In the genomic region with DNA sequence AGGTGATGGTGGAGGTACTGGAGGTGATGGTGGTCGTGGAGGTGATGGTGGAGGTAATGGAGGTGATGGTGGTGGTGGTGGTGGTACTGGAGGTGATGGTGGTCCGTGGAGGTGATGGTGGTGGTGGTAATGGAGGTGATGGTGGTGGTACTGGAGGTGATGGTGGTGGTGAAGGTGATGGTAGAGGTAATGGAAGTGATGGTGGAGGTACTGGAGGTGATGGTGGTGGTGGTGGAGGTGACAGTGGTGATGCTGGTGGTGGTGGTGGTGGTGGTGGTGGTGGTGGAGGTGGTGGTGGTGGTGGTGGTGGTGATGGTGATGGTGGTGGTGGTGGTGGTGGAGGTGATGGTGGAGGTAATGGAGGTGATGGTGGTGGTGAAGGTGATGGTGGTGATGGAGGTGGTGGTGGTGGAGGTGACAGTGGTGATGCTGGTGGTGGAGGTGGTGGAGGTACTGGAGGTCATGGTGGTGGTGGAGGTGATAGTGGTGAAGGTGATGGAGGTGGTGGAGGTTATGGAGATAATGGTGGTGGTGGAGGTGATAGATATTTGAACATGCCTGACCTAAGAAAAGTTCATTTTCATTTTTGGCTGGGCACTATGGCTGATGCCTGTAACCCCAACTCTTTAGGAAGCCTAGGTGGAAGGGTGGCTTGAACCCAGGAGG, we compare ENCODE assay signal across 1 cellular context.
TF ChIP-seq lines count a peak whose summit lies in the region.

No MANE protein-coding gene starts in this region.

TF ChIP-seq in HEK293, 187 proteins besides CTCF, POLR2A, EP300 and RAD21 (continued from another document):
- TF ChIP-seq, protein P1, sequence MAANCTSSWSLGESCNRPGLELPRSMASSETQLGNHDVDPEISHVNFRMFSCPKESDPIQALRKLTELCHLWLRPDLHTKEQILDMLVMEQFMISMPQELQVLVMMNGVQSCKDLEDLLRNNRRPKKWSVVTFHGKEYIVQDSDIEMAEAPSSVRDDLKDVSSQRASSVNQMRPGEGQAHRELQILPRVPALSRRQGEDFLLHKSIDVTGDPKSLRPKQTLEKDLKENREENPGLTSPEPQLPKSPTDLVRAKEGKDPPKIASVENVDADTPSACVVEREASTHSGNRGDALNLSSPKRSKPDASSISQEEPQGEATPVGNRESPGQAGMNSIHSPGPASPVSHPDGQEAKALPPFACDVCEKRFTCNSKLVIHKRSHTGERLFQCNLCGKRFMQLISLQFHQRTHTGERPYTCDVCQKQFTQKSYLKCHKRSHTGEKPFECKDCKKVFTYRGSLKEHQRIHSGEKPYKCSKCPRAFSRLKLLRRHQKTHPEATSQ (tag by site-specific recombination; IDR thresholded peaks at IDR 0.05): peak; percentile 60; the same call in 1 of the 2 replicates
- TF ChIP-seq, protein P2, sequence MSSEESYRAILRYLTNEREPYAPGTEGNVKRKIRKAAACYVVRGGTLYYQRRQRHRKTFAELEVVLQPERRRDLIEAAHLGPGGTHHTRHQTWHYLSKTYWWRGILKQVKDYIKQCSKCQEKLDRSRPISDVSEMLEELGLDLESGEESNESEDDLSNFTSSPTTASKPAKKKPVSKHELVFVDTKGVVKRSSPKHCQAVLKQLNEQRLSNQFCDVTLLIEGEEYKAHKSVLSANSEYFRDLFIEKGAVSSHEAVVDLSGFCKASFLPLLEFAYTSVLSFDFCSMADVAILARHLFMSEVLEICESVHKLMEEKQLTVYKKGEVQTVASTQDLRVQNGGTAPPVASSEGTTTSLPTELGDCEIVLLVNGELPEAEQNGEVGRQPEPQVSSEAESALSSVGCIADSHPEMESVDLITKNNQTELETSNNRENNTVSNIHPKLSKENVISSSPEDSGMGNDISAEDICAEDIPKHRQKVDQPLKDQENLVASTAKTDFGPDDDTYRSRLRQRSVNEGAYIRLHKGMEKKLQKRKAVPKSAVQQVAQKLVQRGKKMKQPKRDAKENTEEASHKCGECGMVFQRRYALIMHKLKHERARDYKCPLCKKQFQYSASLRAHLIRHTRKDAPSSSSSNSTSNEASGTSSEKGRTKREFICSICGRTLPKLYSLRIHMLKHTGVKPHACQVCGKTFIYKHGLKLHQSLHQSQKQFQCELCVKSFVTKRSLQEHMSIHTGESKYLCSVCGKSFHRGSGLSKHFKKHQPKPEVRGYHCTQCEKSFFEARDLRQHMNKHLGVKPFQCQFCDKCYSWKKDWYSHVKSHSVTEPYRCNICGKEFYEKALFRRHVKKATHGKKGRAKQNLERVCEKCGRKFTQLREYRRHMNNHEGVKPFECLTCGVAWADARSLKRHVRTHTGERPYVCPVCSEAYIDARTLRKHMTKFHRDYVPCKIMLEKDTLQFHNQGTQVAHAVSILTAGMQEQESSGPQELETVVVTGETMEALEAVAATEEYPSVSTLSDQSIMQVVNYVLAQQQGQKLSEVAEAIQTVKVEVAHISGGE (tag by site-specific recombination; conservative IDR thresholded peaks at IDR 0.05; ENCODE audit: low read depth): no peak
- TF ChIP-seq, protein P3, sequence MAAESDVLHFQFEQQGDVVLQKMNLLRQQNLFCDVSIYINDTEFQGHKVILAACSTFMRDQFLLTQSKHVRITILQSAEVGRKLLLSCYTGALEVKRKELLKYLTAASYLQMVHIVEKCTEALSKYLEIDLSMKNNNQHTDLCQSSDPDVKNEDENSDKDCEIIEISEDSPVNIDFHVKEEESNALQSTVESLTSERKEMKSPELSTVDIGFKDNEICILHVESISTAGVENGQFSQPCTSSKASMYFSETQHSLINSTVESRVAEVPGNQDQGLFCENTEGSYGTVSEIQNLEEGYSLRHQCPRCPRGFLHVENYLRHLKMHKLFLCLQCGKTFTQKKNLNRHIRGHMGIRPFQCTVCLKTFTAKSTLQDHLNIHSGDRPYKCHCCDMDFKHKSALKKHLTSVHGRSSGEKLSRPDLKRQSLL (tag by site-specific recombination; IDR thresholded peaks at IDR 0.05): peak; percentile 78; the same call in 1 of the 2 replicates
